Comparison of ENCODE assay signal across 8 cellular contexts in the genomic region with DNA sequence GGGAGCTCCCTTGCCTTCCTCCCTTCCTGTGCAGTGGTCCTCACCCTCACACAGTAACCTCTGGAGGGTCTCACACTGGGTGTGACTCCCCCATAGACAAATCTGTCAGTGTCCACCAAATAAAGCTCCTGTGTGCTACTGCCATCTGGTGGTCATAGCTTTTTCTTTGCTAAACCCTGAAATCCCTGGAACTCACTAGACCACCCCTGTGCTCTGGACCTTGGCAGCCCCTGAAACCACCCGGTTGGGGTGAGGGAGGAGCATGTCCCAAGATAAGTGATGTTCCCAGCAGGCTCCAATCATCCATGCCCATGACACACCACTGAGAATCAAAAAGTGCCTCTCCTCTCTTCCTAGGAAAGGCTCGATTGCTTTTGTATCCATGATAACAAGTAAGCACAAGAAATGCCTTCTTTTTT. TPM values are rescaled to one million over a fixed set of nuclear protein-coding genes. Genes with fewer than 3 reads are reported as not detected.
A peak's percentile ranks its signal among the peaks of the same experiment; 100 is the strongest.
DNase-seq lines count a peak whose midpoint lies in the region; ATAC-seq and TF ChIP-seq lines count a peak whose summit lies in the region.

No MANE protein-coding gene starts in this region.

- no peak overlapping the region for H3K27ac ChIP-seq in GM23248
- H3K27ac ChIP-seq in esophagus squamous epithelium = no peak overlapping the region

- H3K4me2 ChIP-seq in GM23248 (ENCODE audit: unreplicated experiment) = no peak overlapping the region

- H3K4me3 ChIP-seq in GM23248 (no peak overlapping the region), esophagus squamous epithelium (no peak overlapping the region)

- H2AFZ ChIP-seq in GM23248 = no peak overlapping the region

- POLR2A ChIA-PET in naive thymus-derived CD8-positive, alpha-beta T cell (lab: Charles Lee) = interaction anchor here (0.5 to 1.8 kb wide), 11 partner anchors 10 to 197 kb away, joined by 3 to 7 read pairs (median 4); a partner anchor contains a TSS

- no peak overlapping the region for H3K4me3 Mint-ChIP-seq in naive thymus-derived CD8-positive, alpha-beta T cell

- no peak overlapping the region for H3K9ac ChIP-seq in GM23248

- ATAC-seq in naive thymus-derived CD8-positive, alpha-beta T cell = peak; percentile 63 to 64
- no peak for ATAC-seq in GM21717 (IDR thresholded peaks at IDR 0.05; ENCODE audit: unreplicated experiment)
- no peak for ATAC-seq in HG03439 (IDR thresholded peaks at IDR 0.05; ENCODE audit: unreplicated experiment)

- peak; percentile 25 to 30 for DNase-seq in AML-193 (lab: John Stamatoyannopoulos, UW)
- DNase-seq in GM23248 = peak; percentile 63
- DNase-seq in NCI-H526 (lab: John Stamatoyannopoulos, UW) = peak; percentile 24 to 51
- peak; percentile 61 for DNase-seq in activated CD8-positive, alpha-beta memory T cell treated with anti-CD3 and anti-CD28 coated beads, Interleukin-2, amount 50 U/mL, for 48 hours
- DNase-seq in esophagus squamous epithelium (lab: John Stamatoyannopoulos, UW) = no peak
- peak in 9 of 10 donors; percentile 29 to 79 (median 60) for DNase-seq in naive thymus-derived CD8-positive, alpha-beta T cell

- no peaks in the 10 kb centered on the region for H3K9me2 ChIP-seq in GM23248 (ENCODE audit: insufficient read depth)

- H3K79me2 ChIP-seq in GM23248 (ENCODE audit: insufficient read depth) = no peaks in the 10 kb centered on the region

- peak overlapping the region in 1 of 10 donors; percentile 0 for H3K27ac Mint-ChIP-seq in naive thymus-derived CD8-positive, alpha-beta T cell

- 17 to 26% methylated on average over 2 of the region's 2 CpGs for WGBS in GM23248 (ENCODE audit: low coverage in 1 of 2, low lambda C conversion rate in 2 of 2, missing lambda C conversion rate in 2 of 2), 2 experiments
- 48 to 50% methylated on average over 2 of the region's 2 CpGs for WGBS in esophagus squamous epithelium, 2 donors

- no peaks in the 10 kb centered on the region for H3K4me1 ChIP-seq in GM23248 (ENCODE audit: insufficient read depth)
- no peaks in the 10 kb centered on the region for H3K4me1 ChIP-seq in esophagus squamous epithelium

- peak; percentile 68 to 80 (median 72) for TF ChIP-seq CTCF in esophagus squamous epithelium (IDR thresholded peaks at IDR 0.05)

- H3F3A ChIP-seq in GM23248 (ENCODE audit: insufficient read depth) = no peaks in the 10 kb centered on the region; the same call in 1 of the 2 replicates

- TF ChIP-seq POLR2A in esophagus squamous epithelium (IDR thresholded peaks at IDR 0.05) = no peak

- no peaks in the 10 kb centered on the region for H3K27me3 Mint-ChIP-seq in naive thymus-derived CD8-positive, alpha-beta T cell

- peaks cover 0 to 5% (median 2%) of the 10 kb centered on the region in 3 donors for H3K36me3 Mint-ChIP-seq in naive thymus-derived CD8-positive, alpha-beta T cell

- peaks cover 5% of the 10 kb centered on the region; the same call in 1 of the 2 replicates for H3K36me3 ChIP-seq in GM23248 (ENCODE audit: low read depth)
- H3K36me3 ChIP-seq in esophagus squamous epithelium = peaks cover 0 to 44% (median 7%) of the 10 kb centered on the region in 3 donors

- H3K27me3 ChIP-seq in GM23248 (replicated peaks; ENCODE audit: insufficient read depth) (no peaks in the 10 kb centered on the region), esophagus squamous epithelium (no peaks in the 10 kb centered on the region)

- in situ Hi-C loops in GM23248 (cut with MboI) = loop anchor here (5.0 kb wide), 1 partner anchor 50 kb away; no protein-coding TSS in a partner anchor

- H3K4me1 Mint-ChIP-seq in naive thymus-derived CD8-positive, alpha-beta T cell = peaks cover 2 to 9% (median 2%) of the 10 kb centered on the region in 4 donors

- H4K20me1 ChIP-seq in GM23248 (ENCODE audit: insufficient read depth) = no peaks in the 10 kb centered on the region

- H3K9me3 Mint-ChIP-seq in naive thymus-derived CD8-positive, alpha-beta T cell = no peaks in the 10 kb centered on the region

- H3K9me3 ChIP-seq in GM23248 (ENCODE audit: low read depth) (no peaks in the 10 kb centered on the region), esophagus squamous epithelium (no peaks in the 10 kb centered on the region)

- intact Hi-C loops in esophagus squamous epithelium (cut with DNase I) = no loop called here

RNA-seq across cellular contexts. Expression of a gene that starts 6.5 kb away (rescaled TPM):
- 2.6 and 3.9 TPM in 2 replicates for total RNA-seq in GM23248 (2014; rRNA removed; shearing (Covaris generic))
- polyA plus RNA-seq in GM23248 (2016; fragmentation: Nextera tagmentation; extraction: Ambion mirVana) = 3.7 and 4.4 TPM in 2 replicates
- total RNA-seq in esophagus squamous epithelium = 1 to 10 TPM in 2 of 4 donors, under 1 TPM in 1, not detected in 1; 0.83 to 9.0 (median 4.8) TPM
- 1 to 10 TPM in 1 of 2 experiments, under 1 TPM in 1; 0.62 to 1.1 TPM for total RNA-seq in naive thymus-derived CD8-positive, alpha-beta T cell
- polyA plus RNA-seq in naive thymus-derived CD8-positive, alpha-beta T cell = 1 to 10 TPM in 1 of 3 donors, under 1 TPM in 1, not detected in 1; 0.83 to 1.7 TPM

RNA-seq across cellular contexts. Expression of a gene that starts 25.7 kb away (rescaled TPM):
- 12.3 and 14.2 TPM in 2 replicates for total RNA-seq in GM23248 (2014; rRNA removed; shearing (Covaris generic))
- 16.6 and 19.4 TPM in 2 replicates for polyA plus RNA-seq in GM23248 (2016; fragmentation: Nextera tagmentation; extraction: Ambion mirVana)
- 1 to 10 TPM; 2.8 to 9.0 (median 5.6) TPM for total RNA-seq in esophagus squamous epithelium
- 1 to 10 TPM; 4.1 to 6.6 TPM for total RNA-seq in naive thymus-derived CD8-positive, alpha-beta T cell
- 1 to 10 TPM; 7.4 to 8.5 (median 8.1) TPM for polyA plus RNA-seq in naive thymus-derived CD8-positive, alpha-beta T cell

RNA-seq across cellular contexts. Expression of a gene that starts 29.5 kb away (rescaled TPM):
- total RNA-seq in GM23248 (2014; rRNA removed; shearing (Covaris generic)) = 63.8 and 71.3 TPM in 2 replicates
- 78.9 and 83.0 TPM in 2 replicates for polyA plus RNA-seq in GM23248 (2016; fragmentation: Nextera tagmentation; extraction: Ambion mirVana)
- total RNA-seq in esophagus squamous epithelium = 10 to 100 TPM; 19.3 to 41.6 (median 33.3) TPM
- total RNA-seq in naive thymus-derived CD8-positive, alpha-beta T cell = 10 to 100 TPM; 56.9 to 59.9 TPM
- polyA plus RNA-seq in naive thymus-derived CD8-positive, alpha-beta T cell = 10 to 100 TPM; 17.2 to 47.3 (median 43.1) TPM

RNA-seq across cellular contexts. Expression of a gene that starts 31.9 kb away (rescaled TPM):
- total RNA-seq in GM23248 (2014; rRNA removed; shearing (Covaris generic)) = 29.7 and 34.7 TPM in 2 replicates
- polyA plus RNA-seq in GM23248 (2016; fragmentation: Nextera tagmentation; extraction: Ambion mirVana) = 48.5 and 51.2 TPM in 2 replicates
- total RNA-seq in esophagus squamous epithelium = 10 to 100 TPM; 22.8 to 61.0 (median 42.2) TPM
- total RNA-seq in naive thymus-derived CD8-positive, alpha-beta T cell = 10 to 100 TPM; 24.3 to 27.2 TPM
- 10 to 100 TPM; 18.9 to 26.0 (median 21.9) TPM for polyA plus RNA-seq in naive thymus-derived CD8-positive, alpha-beta T cell

RNA-seq across cellular contexts. Expression of a gene that starts 55.8 kb away (rescaled TPM):
- not detected in 2 replicates for total RNA-seq in GM23248 (2014; rRNA removed; shearing (Covaris generic))
- not detected in 2 replicates for polyA plus RNA-seq in GM23248 (2016; fragmentation: Nextera tagmentation; extraction: Ambion mirVana)
- total RNA-seq in esophagus squamous epithelium = not detected
- total RNA-seq in naive thymus-derived CD8-positive, alpha-beta T cell = not detected
- under 1 TPM in 1 of 3 donors, not detected in 2; 0.08 TPM for polyA plus RNA-seq in naive thymus-derived CD8-positive, alpha-beta T cell

Comparison
In these comparisons a context has a peak if more than half of its experiments do, and no peak if none do; other contexts are left out.
1. ATAC-seq: peak in naive thymus-derived CD8-positive, alpha-beta T cell (2 of 2); none in GM21717 (single experiment) and HG03439 (single experiment).